ENCODE assay signal across 8 cellular contexts in the genomic region with DNA sequence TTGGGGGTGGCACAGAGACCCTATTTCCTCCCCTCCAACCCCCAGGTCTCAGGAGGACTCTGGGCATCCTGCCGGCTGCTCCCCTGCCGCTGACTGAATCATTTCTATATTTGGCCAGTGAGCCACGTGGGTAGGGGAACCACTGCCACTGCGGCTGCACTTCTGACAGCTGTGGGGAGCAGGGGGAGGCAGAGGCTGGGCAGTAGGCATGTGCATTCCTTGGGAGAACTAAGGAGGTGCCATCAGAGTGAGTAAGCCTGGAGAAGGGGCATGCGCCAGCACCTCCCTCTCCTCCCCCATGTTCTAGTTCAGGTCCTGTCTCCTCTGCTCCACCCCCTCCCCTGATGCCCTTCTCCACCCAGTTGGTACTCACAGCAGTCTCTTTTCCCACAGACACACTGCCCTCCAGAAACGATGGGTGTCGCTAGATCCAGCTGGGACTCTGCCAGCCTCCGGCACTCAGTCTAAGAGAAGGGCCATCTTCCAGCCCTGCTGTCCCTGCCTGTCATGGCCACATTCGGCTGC. TPM values are rescaled to one million over a fixed set of nuclear protein-coding genes. Genes with fewer than 3 reads are reported as not detected.
A peak's percentile ranks its signal among the peaks of the same experiment; 100 is the strongest.
DNase-seq lines count a peak whose midpoint lies in the region; ATAC-seq, FAIRE-seq and TF ChIP-seq lines count a peak whose summit lies in the region.

No MANE protein-coding gene starts in this region.

- H3K4me1 ChIP-seq in testis: no peaks in the 10 kb centered on the region

- no peak for TF ChIP-seq CTCF in testis (IDR thresholded peaks at IDR 0.05)

- no peaks in the 10 kb centered on the region for H3K9me3 ChIP-seq in testis

- no peak for TF ChIP-seq POLR2A in testis (IDR thresholded peaks at IDR 0.05)

- H3K36me3 ChIP-seq in testis (ENCODE audit: low read depth, missing control alignments): no peaks in the 10 kb centered on the region

- DNase-seq in A172 (ENCODE audit: low spot score) (peak; percentile 100), RCC 7860 (ENCODE audit: low spot score) (peak; percentile 95), head of caudate nucleus (peak in 41 of 42 donors; percentile 46 to 89 (median 66)), testis (peak; percentile 84), NCI-H2029 treated with DMSO at 0.1 percent for 48 hours (lab: John Stamatoyannopoulos, UW) (no peak), NCI-H187 (lab: John Stamatoyannopoulos, UW) (no peak), NCI-H82 treated with DMSO at 0.1 percent for 48 hours (lab: John Stamatoyannopoulos, UW; ENCODE audit: unreplicated experiment) (no peak)

- WGBS in testis, 2 donors: 47 to 66% methylated on average over 8 to 9 of the region's 9 CpGs

- intact Hi-C loops in head of caudate nucleus (cut with DNase I): loop anchor here (2.0 to 5.0 kb wide), 3 partner anchors 89 to 229 kb away; a partner anchor contains a TSS
- intact Hi-C loops in testis (cut with DNase I; ENCODE audit: low total_unique reads): loop anchor here (2.0 kb wide), 1 partner anchor 175 kb away; no protein-coding TSS in a partner anchor

- H3K27ac ChIP-seq in testis: no peak overlapping the region

- peak; percentile 61 for ATAC-seq in GM21576 (IDR thresholded peaks at IDR 0.05; ENCODE audit: unreplicated experiment)

- peak; percentile 79 for FAIRE-seq in RCC 7860 (lab: Jason Lieb, UNC)

- H3K27me3 ChIP-seq in testis: no peaks in the 10 kb centered on the region

- no peak overlapping the region for H3K4me3 ChIP-seq in testis

RNA-seq across cellular contexts. Expression of a gene that starts 12.0 kb away (rescaled TPM):
- total RNA-seq in A172 (2014; rRNA removed; shearing (Covaris generic)): 2.3 and 6.6 TPM in 2 replicates
- total RNA-seq in testis: 10 to 100 TPM; 27.2 to 33.1 TPM
- polyA plus RNA-seq in testis (ENCODE audit: insufficient read depth, low read depth, low replicate concordance): 6.6 TPM

RNA-seq across cellular contexts. Expression of a gene that starts 31.1 kb away (rescaled TPM):
- total RNA-seq in A172 (2014; rRNA removed; shearing (Covaris generic)): 108 and 128 TPM in 2 replicates
- total RNA-seq in testis: 100 to 1,000 TPM; 129 to 135 TPM
- polyA plus RNA-seq in testis (ENCODE audit: insufficient read depth, low read depth, low replicate concordance): 114 TPM

RNA-seq across cellular contexts. Expression of a gene that starts 47.5 kb away (rescaled TPM):
- not detected in 2 replicates for total RNA-seq in A172 (2014; rRNA removed; shearing (Covaris generic))
- under 1 TPM; 0.25 to 0.47 TPM for total RNA-seq in testis
- polyA plus RNA-seq in testis (ENCODE audit: insufficient read depth, low read depth, low replicate concordance): 1.2 TPM

Comparison
In these comparisons a context has a peak if more than half of its experiments do, and no peak if none do; other contexts are left out.
1. DNase-seq: peak in A172 (single experiment), RCC 7860 (single experiment), head of caudate nucleus (41 of 42) and testis (single experiment); none in NCI-H2029 treated with DMSO at 0.1 percent for 48 hours (single experiment), NCI-H187 (0 of 2) and NCI-H82 treated with DMSO at 0.1 percent for 48 hours (single experiment).